In the genomic region with DNA sequence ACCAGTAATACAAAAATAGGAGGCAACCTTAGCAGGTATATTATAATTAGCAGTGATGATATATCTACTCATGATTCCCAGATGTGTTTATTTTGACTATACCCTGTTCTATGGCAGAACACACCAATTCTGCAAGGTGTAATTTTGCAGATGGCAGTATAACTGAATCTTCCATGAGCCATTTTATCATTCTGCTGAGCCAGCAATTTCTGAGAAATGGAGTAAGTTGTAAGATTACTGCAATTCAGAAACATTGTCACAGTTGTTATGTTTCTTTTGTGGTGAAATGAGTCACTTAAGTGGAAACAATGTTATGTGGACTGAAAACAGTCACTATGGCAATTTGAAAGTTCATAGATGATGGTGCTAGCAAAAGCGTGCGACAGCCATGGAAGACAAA, we compare ENCODE assay signal across 19 cellular contexts.
"Had no signal": no experiment of that assay in that cellular context is flagged by ENCODE, and none has a peak within 500 bp of the region (broad histone marks: within the 10 kb centered on the region; RNA-seq: fewer than 3 reads in every experiment).

No MANE protein-coding gene starts in this region.

- H3K27me3 ChIP-seq: heart left ventricle, neutrophil, sigmoid colon, stomach, thyroid gland had no signal

- H3K27me3 Mint-ChIP-seq: naive thymus-derived CD8-positive, alpha-beta T cell; type B pancreatic cell had no signal

- FAIRE-seq: endometrium, frontal cortex, urothelium cell line had no signal

- DNase-seq: effector memory CD4-positive, alpha-beta T cell; heart left ventricle; hippocampal formation; mesendoderm; naive thymus-derived CD8-positive, alpha-beta T cell; psoas muscle; sigmoid colon; stimulated activated CD4-positive, alpha-beta T cell treated with anti-CD3 and anti-CD28 coated beads, Interleukin-2, amount 100 ng/mL, for 24 hours; stimulated activated CD4-positive, alpha-beta T cell treated with anti-CD3 and anti-CD28 coated beads, Interleukin-4, amount 100 ng/mL, for 4 hours; stimulated activated naive CD4-positive, alpha-beta T cell; stomach; thyroid gland had no signal

- ATAC-seq: esophagus mucosa; heart left ventricle; naive thymus-derived CD8-positive, alpha-beta T cell; psoas muscle had no signal

- H3K36me3 Mint-ChIP-seq: type B pancreatic cell had no signal

- H3K27ac ChIP-seq: heart left ventricle, neutrophil, psoas muscle, sigmoid colon, skin epidermis, stomach, thyroid gland had no signal

- H3K36me3 ChIP-seq: heart left ventricle, neutrophil, sigmoid colon, stomach, thyroid gland had no signal

- H3K9me3 ChIP-seq: neutrophil, psoas muscle, sigmoid colon, thyroid gland had no signal

- H3K4me1 Mint-ChIP-seq: naive thymus-derived CD8-positive, alpha-beta T cell had no signal

- H3K9me3 Mint-ChIP-seq: type B pancreatic cell had no signal

- H3K4me3 Mint-ChIP-seq: naive thymus-derived CD8-positive, alpha-beta T cell; type B pancreatic cell had no signal

- H3K4me1 ChIP-seq: heart left ventricle, psoas muscle, sigmoid colon, stomach, thyroid gland had no signal

- H3K27ac Mint-ChIP-seq: naive thymus-derived CD8-positive, alpha-beta T cell; type B pancreatic cell had no signal

- H3K4me3 ChIP-seq: heart left ventricle, psoas muscle, sigmoid colon, skin epidermis, stomach, thyroid gland had no signal
